In genomic region chr16:65497571-65497970, GRCh38 we compare ENCODE assay signal across 17 cellular contexts.
"Had no signal": no experiment of that assay in that cellular context is flagged by ENCODE, and none has a peak within 500 bp of the region (broad histone marks: within the 10 kb centered on the region; RNA-seq: fewer than 3 reads in every experiment).

No MANE protein-coding gene starts in this region.

- H3K36me3 ChIP-seq: ascending aorta, neutrophil, tibial nerve, vagina had no signal

- H3K4me3 ChIP-seq: ascending aorta, lung, tibial nerve, vagina had no signal

- H3K9me3 ChIP-seq: ascending aorta, neutrophil, tibial nerve, vagina had no signal

- H3K27ac ChIP-seq: ascending aorta, neutrophil, tibial nerve, vagina had no signal

- ATAC-seq: activated T-helper 17 cell treated with anti-CD3 and anti-CD28 coated beads, Interleukin-2, amount 50 U/mL, for 72 hours; left cardiac atrium; stimulated activated naive B cell treated with anti-CD40 and anti-IgM and Interleukin-4, amounts not matched to agents 10 μg/mL and 1 μg/mL and 100 μg/mL, for 72 hours; T-cell had no signal

- H3K4me1 ChIP-seq: ascending aorta, tibial nerve, vagina had no signal

- H3K27me3 ChIP-seq: ascending aorta, neutrophil, tibial nerve, vagina had no signal

- DNase-seq: activated CD4-positive, alpha-beta T cell treated with anti-CD3 and anti-CD28 coated beads, Interleukin-2, amount 50 U/mL, for 1 hour; activated CD8-positive, alpha-beta memory T cell treated with anti-CD3 and anti-CD28 coated beads for 24 hours; activated naive CD4-positive, alpha-beta T cell treated with anti-CD3 and anti-CD28 coated beads for 36 hours; cortex of kidney; effector memory CD4-positive, alpha-beta T cell; foreskin melanocyte; left cardiac atrium; stimulated activated CD4-positive, alpha-beta T cell treated with anti-CD3 and anti-CD28 coated beads, Interleukin-2, amount 100 ng/mL, for 48 hours; stimulated activated naive B cell treated with anti-CD40 and anti-IgM and Interleukin-4, amounts not matched to agents 10 μg/mL and 1 μg/mL and 100 μg/mL, for 72 hours; T-cell; T-helper 9 cell had no signal
